8 cellular contexts compared by ENCODE assay signal in the genomic region with DNA sequence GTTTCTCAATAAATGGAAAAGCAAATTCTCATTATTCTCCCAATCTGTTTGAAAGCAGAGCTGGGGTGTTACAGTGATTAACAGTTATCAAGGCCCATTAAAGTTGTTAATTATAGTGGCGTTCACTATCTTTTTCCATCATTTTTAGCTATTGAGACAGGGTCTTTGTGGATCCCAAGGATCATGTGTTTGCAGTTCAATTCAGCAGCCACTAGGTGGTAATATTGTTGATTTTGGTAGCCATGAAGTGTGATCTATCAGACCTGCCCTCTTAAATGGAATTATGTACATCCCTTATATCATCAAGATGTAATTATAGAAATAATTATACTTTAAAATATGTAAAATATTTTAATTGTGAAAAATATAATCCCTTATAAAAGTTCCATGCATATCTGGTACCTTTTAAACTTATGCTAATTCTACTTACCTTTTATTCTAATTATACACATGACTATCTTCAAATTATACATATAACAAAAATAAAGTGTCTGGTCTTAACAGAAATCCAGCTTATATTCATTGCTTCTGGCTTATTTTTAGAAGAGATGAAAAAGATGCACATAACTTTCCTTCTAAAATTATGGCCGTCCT.
DNase-seq lines count a peak whose midpoint lies in the region; FAIRE-seq and TF ChIP-seq lines count a peak whose summit lies in the region.

No MANE protein-coding gene starts in this region.

- H3K27ac ChIP-seq in ACC112 (ENCODE audit: low read depth, low read length): peak overlapping the region; percentile 76

- no peaks in the 10 kb centered on the region for H3K27me3 ChIP-seq in ACC112 (ENCODE audit: insufficient read depth, low read length)

- no peak for TF ChIP-seq POLR2A in H54 (IDR thresholded peaks at IDR 0.05; ENCODE audit: low read depth, low read length)

- no peak for DNase-seq in H54 (ENCODE audit: insufficient read length, low spot score)
- peak; percentile 5 to 30 for DNase-seq in SHP77 (lab: John Stamatoyannopoulos, UW)
- peak; percentile 52 for DNase-seq in glomerular visceral epithelial cell (ENCODE audit: extremely low spot score)
- DNase-seq in NCI-H774 (lab: John Stamatoyannopoulos, UW): no peak
- no peak for DNase-seq in activated naive CD4-positive, alpha-beta T cell treated with anti-CD3 and anti-CD28 coated beads, Interleukin-2, amount 50 U/mL, for 16 hours
- no peak for DNase-seq in hepatic stellate cell (ENCODE audit: low spot score)
- DNase-seq in UCSD-AML1 (lab: John Stamatoyannopoulos, UW; ENCODE audit: unreplicated experiment): no peak

- FAIRE-seq in H54 (lab: Jason Lieb, UNC): peak; percentile 20

- peaks cover 7% of the 10 kb centered on the region for H3K79me2 ChIP-seq in ACC112 (ENCODE audit: control insufficient read depth, insufficient read depth, low read length, unreplicated experiment)

- peak overlapping the region; percentile 92 for H2AFZ ChIP-seq in ACC112 (ENCODE audit: low read length, unreplicated experiment)

- H3K36me3 ChIP-seq in ACC112 (ENCODE audit: insufficient read depth, low read length): no peaks in the 10 kb centered on the region

- H3K4me3 ChIP-seq in ACC112 (ENCODE audit: low read depth, low read length): no peak overlapping the region

- peaks cover 40% of the 10 kb centered on the region for H3K4me1 ChIP-seq in ACC112 (ENCODE audit: control insufficient read depth, insufficient read depth, low read length, unreplicated experiment)

Comparison
In these comparisons a context has a peak if more than half of its experiments do, and no peak if none do; other contexts are left out.
1. DNase-seq: peak in SHP77 (2 of 2) and glomerular visceral epithelial cell (single experiment); none in H54 (single experiment), NCI-H774 (single experiment), activated naive CD4-positive, alpha-beta T cell treated with anti-CD3 and anti-CD28 coated beads, Interleukin-2, amount 50 U/mL, for 16 hours (single experiment), hepatic stellate cell (single experiment) and UCSD-AML1 (single experiment).